ENCODE assay signal across 21 cellular contexts in genomic region chr4:38080061-38080531, GRCh38.
"Had no signal": no experiment of that assay in that cellular context is flagged by ENCODE, and none has a peak within 500 bp of the region (broad histone marks: within the 10 kb centered on the region; RNA-seq: fewer than 3 reads in every experiment).

No MANE protein-coding gene starts in this region.

- H3K27me3 Mint-ChIP-seq: activated CD8-positive, alpha-beta memory T cell treated with anti-CD3 and anti-CD28 coated beads, Interleukin-2, amount 10 ng/mL, durations not matched to agents 7 days and 5 days; activated naive CD8-positive, alpha-beta T cell; activated T-cell treated with anti-CD3 and anti-CD28 coated beads, Interleukin-2, amount 50 U/mL, for 24 hours; naive thymus-derived CD4-positive, alpha-beta T cell; progenitor cell of endocrine pancreas had no signal

- H3K4me3 Mint-ChIP-seq: activated CD8-positive, alpha-beta memory T cell treated with anti-CD3 and anti-CD28 coated beads, Interleukin-2, amount 10 ng/mL, durations not matched to agents 7 days and 5 days; activated naive CD8-positive, alpha-beta T cell; activated T-cell treated with anti-CD3 and anti-CD28 coated beads, Interleukin-2, amount 50 U/mL, for 24 hours; naive thymus-derived CD4-positive, alpha-beta T cell; T-helper 2 cell treated with Interferon-gamma antibody and Interleukin-4, amounts not matched to agents 5 μg/mL and 100 μg/mL, for 36 hours had no signal

- H3K27ac Mint-ChIP-seq: activated CD8-positive, alpha-beta memory T cell treated with anti-CD3 and anti-CD28 coated beads, Interleukin-2, amount 10 ng/mL, durations not matched to agents 7 days and 5 days; activated naive CD8-positive, alpha-beta T cell; progenitor cell of endocrine pancreas; T-helper 2 cell treated with Interferon-gamma antibody and Interleukin-4, amounts not matched to agents 5 μg/mL and 100 μg/mL, for 36 hours had no signal

- H3K9me3 Mint-ChIP-seq: activated T-cell treated with anti-CD3 and anti-CD28 coated beads, Interleukin-2, amount 50 U/mL, for 24 hours; naive thymus-derived CD4-positive, alpha-beta T cell; T-helper 2 cell treated with Interferon-gamma antibody and Interleukin-4, amounts not matched to agents 5 μg/mL and 100 μg/mL, for 36 hours had no signal

- DNase-seq: activated CD4-positive, alpha-beta T cell treated with anti-CD3 and anti-CD28 coated beads, Interleukin-2, amount 50 U/mL, for 4 hours; activated CD8-positive, alpha-beta memory T cell treated with anti-CD3 and anti-CD28 coated beads, Interleukin-2, amount 10 ng/mL, durations not matched to agents 7 days and 5 days; activated gamma-delta T cell; activated T-cell treated with anti-CD3 and anti-CD28 coated beads, Interleukin-2, amount 50 U/mL, for 24 hours; anterior cingulate cortex; effector CD4-positive, alpha-beta T cell; foreskin melanocyte; heart left ventricle; islet precursor cell; naive thymus-derived CD4-positive, alpha-beta T cell; right cardiac atrium; stimulated activated CD4-positive, alpha-beta T cell treated with anti-CD3 and anti-CD28 coated beads, Interleukin-12 subunit alpha, Interleukin-12 subunit beta, amount 100 ng/mL, for 4 hours; stimulated activated naive CD8-positive, alpha-beta T cell treated with anti-CD3 and anti-CD28 coated beads, Interleukin-15, Interleukin-2, amounts not matched to agents 100 U/mL and 50 U/mL, for 24 hours; SW 1271; testis had no signal

- H3K9me3 ChIP-seq: breast epithelium, heart left ventricle, testis had no signal

- H3K27me3 ChIP-seq: breast epithelium, heart left ventricle, testis had no signal

- FAIRE-seq: endothelial cell of umbilical vein had no signal

- H3K4me1 ChIP-seq: breast epithelium had no signal

- H3K4me3 ChIP-seq: breast epithelium, heart left ventricle, testis had no signal

- H3K36me3 ChIP-seq: breast epithelium had no signal

- ATAC-seq: activated CD4-positive, CD25-positive, alpha-beta regulatory T cell treated with anti-CD3 and anti-CD28 coated beads, Interleukin-2, amount 50 U/mL, for 24 hours; activated CD8-positive, alpha-beta memory T cell treated with anti-CD3 and anti-CD28 coated beads, Interleukin-2, amount 10 ng/mL, durations not matched to agents 7 days and 5 days; heart left ventricle; naive thymus-derived CD4-positive, alpha-beta T cell; right cardiac atrium; stimulated activated naive CD8-positive, alpha-beta T cell treated with anti-CD3 and anti-CD28 coated beads, Interleukin-15, Interleukin-2, amounts not matched to agents 100 U/mL and 50 U/mL, for 24 hours had no signal

- H3K27ac ChIP-seq: breast epithelium, testis had no signal
